1 cellular context compared by ENCODE assay signal in the genomic region with DNA sequence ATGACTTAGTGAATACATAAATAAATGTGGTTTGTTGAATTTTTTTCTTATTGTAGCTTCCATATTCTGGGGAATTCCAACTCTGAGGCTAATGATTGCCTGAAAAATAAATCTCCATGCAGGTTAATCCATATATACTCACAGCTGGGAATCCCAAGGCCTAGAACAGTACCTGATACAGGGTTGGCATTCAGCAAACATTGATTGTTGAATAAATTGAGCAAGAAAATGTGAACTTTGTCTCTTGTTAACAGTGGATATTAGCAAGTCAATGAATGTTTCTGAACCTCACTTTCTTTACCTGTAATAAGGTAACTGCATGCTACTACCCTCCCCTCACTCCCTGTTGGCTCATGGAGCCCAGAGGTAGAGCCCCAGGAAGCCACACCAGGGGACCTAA.
A peak's percentile ranks its signal among the peaks of the same experiment; 100 is the strongest.
TF ChIP-seq lines count a peak whose summit lies in the region.

No MANE protein-coding gene starts in this region.

TF ChIP-seq in HepG2, 621 proteins besides CTCF, POLR2A, EP300 and RAD21 (continued from another document):
- TF ChIP-seq, protein P1, sequence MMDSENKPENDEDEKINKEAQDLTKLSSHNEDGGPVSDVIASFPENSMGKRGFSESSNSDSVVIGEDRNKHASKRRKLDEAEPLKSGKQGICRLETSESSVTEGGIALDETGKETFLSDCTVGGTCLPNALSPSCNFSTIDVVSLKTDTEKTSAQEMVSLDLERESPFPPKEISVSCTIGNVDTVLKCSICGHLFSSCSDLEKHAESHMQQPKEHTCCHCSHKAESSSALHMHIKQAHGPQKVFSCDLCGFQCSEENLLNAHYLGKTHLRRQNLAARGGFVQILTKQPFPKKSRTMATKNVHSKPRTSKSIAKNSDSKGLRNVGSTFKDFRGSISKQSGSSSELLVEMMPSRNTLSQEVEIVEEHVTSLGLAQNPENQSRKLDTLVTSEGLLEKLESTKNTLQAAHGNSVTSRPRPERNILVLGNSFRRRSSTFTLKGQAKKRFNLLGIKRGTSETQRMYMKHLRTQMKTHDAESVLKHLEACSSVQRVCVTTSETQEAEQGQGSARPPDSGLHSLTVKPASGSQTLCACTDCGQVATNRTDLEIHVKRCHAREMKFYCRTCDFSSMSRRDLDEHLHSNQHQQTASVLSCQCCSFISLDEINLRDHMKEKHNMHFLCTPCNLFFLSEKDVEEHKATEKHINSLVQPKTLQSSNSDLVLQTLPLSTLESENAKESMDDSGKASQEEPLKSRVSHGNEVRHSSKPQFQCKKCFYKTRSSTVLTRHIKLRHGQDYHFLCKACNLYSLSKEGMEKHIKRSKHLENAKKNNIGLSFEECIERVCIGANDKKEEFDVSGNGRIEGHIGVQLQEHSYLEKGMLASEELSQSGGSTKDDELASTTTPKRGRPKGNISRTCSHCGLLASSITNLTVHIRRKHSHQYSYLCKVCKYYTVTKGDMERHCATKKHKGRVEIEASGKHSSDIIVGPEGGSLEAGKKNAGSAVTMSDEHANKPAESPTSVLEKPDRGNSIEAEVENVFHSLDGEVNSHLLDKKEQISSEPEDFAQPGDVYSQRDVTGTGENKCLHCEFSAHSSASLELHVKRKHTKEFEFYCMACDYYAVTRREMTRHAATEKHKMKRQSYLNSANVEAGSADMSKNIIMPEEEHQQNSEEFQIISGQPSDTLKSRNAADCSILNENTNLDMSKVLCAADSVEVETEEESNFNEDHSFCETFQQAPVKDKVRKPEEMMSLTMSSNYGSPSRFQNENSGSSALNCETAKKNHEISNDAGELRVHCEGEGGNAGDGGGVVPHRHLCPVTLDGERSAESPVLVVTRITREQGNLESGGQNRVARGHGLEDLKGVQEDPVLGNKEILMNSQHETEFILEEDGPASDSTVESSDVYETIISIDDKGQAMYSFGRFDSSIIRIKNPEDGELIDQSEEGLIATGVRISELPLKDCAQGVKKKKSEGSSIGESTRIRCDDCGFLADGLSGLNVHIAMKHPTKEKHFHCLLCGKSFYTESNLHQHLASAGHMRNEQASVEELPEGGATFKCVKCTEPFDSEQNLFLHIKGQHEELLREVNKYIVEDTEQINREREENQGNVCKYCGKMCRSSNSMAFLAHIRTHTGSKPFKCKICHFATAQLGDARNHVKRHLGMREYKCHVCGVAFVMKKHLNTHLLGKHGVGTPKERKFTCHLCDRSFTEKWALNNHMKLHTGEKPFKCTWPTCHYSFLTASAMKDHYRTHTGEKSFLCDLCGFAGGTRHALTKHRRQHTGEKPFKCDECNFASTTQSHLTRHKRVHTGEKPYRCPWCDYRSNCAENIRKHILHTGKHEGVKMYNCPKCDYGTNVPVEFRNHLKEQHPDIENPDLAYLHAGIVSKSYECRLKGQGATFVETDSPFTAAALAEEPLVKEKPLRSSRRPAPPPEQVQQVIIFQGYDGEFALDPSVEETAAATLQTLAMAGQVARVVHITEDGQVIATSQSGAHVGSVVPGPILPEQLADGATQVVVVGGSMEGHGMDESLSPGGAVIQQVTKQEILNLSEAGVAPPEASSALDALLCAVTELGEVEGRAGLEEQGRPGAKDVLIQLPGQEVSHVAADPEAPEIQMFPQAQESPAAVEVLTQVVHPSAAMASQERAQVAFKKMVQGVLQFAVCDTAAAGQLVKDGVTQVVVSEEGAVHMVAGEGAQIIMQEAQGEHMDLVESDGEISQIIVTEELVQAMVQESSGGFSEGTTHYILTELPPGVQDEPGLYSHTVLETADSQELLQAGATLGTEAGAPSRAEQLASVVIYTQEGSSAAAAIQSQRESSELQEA (CRISPR knock-in tag; IDR thresholded peaks at IDR 0.05; ENCODE audit: not compliant biosample characterization), result no peak
- 0 out of 2 replicates have a peak, but pooled peaks have one; percentile 35 for TF ChIP-seq NCOR1 (IDR thresholded peaks at IDR 0.05; ENCODE audit: borderline replicate concordance, low read length)
- peak; percentile 54 for TF ChIP-seq HNF4A (CRISPR knock-in tag; IDR thresholded peaks at IDR 0.05)
- TF ChIP-seq, protein P2, sequence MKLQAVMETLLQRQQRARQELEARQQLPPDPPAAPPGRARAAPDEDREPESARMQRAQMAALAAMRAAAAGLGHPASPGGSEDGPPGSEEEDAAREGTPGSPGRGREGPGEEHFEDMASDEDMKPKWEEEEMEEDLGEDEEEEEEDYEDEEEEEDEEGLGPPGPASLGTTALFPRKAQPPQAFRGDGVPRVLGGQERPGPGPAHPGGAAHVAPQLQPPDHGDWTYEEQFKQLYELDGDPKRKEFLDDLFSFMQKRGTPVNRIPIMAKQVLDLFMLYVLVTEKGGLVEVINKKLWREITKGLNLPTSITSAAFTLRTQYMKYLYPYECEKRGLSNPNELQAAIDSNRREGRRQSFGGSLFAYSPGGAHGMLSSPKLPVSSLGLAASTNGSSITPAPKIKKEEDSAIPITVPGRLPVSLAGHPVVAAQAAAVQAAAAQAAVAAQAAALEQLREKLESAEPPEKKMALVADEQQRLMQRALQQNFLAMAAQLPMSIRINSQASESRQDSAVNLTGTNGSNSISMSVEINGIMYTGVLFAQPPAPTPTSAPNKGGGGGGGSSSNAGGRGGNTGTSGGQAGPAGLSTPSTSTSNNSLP (IDR thresholded peaks at IDR 0.05; ENCODE audit: low read depth, low read length), result 0 out of 2 replicates have a peak, but pooled peaks have one; percentile 15
- no peak for TF ChIP-seq NCOA1 (CRISPR knock-in tag; IDR thresholded peaks at IDR 0.05)
TF ChIP-seq in HepG2: peak in this region for 5.
